Comparison of ENCODE assay signal across 8 cellular contexts in the genomic region with DNA sequence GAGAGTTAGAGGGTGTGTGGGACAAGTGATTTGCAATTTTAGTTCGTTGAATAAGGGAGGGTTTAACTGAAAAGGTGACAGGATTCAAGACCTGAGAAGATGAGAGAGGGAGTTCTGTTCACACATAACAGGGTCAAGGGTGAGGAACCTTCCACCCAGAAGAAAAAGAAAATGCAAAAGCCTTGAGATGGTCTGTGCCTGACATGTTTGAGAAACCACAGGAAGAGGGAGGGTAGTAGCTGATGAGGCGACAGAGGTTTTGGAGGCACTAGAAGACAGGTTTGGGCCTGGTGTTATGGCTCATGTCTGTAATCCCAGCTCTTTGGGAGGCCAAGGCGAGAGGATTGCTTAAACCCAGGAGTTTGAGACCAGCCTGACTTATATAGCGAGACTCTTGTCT. TPM values are rescaled to one million over a fixed set of nuclear protein-coding genes. Genes with fewer than 3 reads are reported as not detected.
DNase-seq lines count a peak whose midpoint lies in the region; ATAC-seq, FAIRE-seq and TF ChIP-seq lines count a peak whose summit lies in the region.

No MANE protein-coding gene starts in this region.

- no peak for TF ChIP-seq POLR2A in breast epithelium (IDR thresholded peaks at IDR 0.05)
- TF ChIP-seq POLR2A in H54 (IDR thresholded peaks at IDR 0.05; ENCODE audit: low read depth, low read length) = no peak

- peak overlapping the region; percentile 78 for H3K27ac Mint-ChIP-seq in CD4-positive, alpha-beta T cell
- no peak overlapping the region for H3K27ac Mint-ChIP-seq in neural crest cell (ENCODE audit: unreplicated experiment)

- peaks cover 8% of the 10 kb centered on the region for H3K36me3 Mint-ChIP-seq in CD4-positive, alpha-beta T cell (ENCODE audit: low read depth)
- H3K36me3 Mint-ChIP-seq in neural crest cell (ENCODE audit: low read depth) = no peaks in the 10 kb centered on the region

- no peaks in the 10 kb centered on the region for H3K27me3 Mint-ChIP-seq in CD4-positive, alpha-beta T cell
- H3K27me3 Mint-ChIP-seq in neural crest cell (ENCODE audit: low read depth) = no peaks in the 10 kb centered on the region

- peak; percentile 22 for ATAC-seq in CD4-positive, alpha-beta T cell (ENCODE audit: poor library complexity)
- ATAC-seq in GM21526 (IDR thresholded peaks at IDR 0.05; ENCODE audit: low FRiP score, unreplicated experiment) (no peak), GM18519 (IDR thresholded peaks at IDR 0.05; ENCODE audit: low FRiP score, unreplicated experiment) (no peak)

- DNase-seq in CD4-positive, alpha-beta T cell = peak in 3 of 10 experiments; percentile 11 to 12 (median 11)
- DNase-seq in MM.1S = peak; percentile 42
- no peak for DNase-seq in breast epithelium (ENCODE audit: low spot score in 2 of 2)
- DNase-seq in neural crest cell (ENCODE audit: low read depth, low spot score) = no peak
- no peak for DNase-seq in germinal center (ENCODE audit: low spot score)
- no peak for DNase-seq in H54 (ENCODE audit: insufficient read length, low spot score)

- H3K9me2 ChIP-seq in MM.1S (replicated peaks; ENCODE audit: insufficient read depth, low read length) = no peaks in the 10 kb centered on the region

- no peaks in the 10 kb centered on the region for H3K36me3 ChIP-seq in MM.1S (replicated peaks; ENCODE audit: insufficient read depth, low read length)
- no peaks in the 10 kb centered on the region for H3K36me3 ChIP-seq in breast epithelium

- H3K9ac ChIP-seq in MM.1S (ENCODE audit: low read length) = peak overlapping the region; percentile 15; the same call in 1 of the 2 replicates

- H3F3A ChIP-seq in MM.1S (ENCODE audit: insufficient read depth, low read length) = peaks cover 26% of the 10 kb centered on the region

- H3K79me2 ChIP-seq in MM.1S (ENCODE audit: low read length) = peaks cover 33% of the 10 kb centered on the region

- peaks cover 40% of the 10 kb centered on the region for H3K4me1 Mint-ChIP-seq in CD4-positive, alpha-beta T cell (ENCODE audit: low read depth)
- peaks cover 21% of the 10 kb centered on the region for H3K4me1 Mint-ChIP-seq in neural crest cell

- H3K27me3 ChIP-seq in CD4-positive, alpha-beta T cell (ENCODE audit: control insufficient read depth, insufficient read depth, low read length) = no peaks in the 10 kb centered on the region
- H3K27me3 ChIP-seq in MM.1S (replicated peaks; ENCODE audit: insufficient read depth, low read length) (no peaks in the 10 kb centered on the region), breast epithelium (no peaks in the 10 kb centered on the region)

- 0 out of 2 replicates have a peak overlapping the region, but pooled peaks have one; percentile 31 for H3K4me3 ChIP-seq in MM.1S (ENCODE audit: low read length)
- H3K4me3 ChIP-seq in breast epithelium = peak overlapping the region; percentile 60 to 81 (median 75)

- H2AFZ ChIP-seq in MM.1S (ENCODE audit: low read length) = peak overlapping the region; percentile 90

- POLR2A ChIA-PET in CD4-positive, alpha-beta T cell (lab: Charles Lee) = interaction anchor here (0.6 to 4.1 kb wide), 7 partner anchors 19 to 194 kb away, joined by 3 to 68 read pairs (median 11); a partner anchor contains a TSS

- no peak for FAIRE-seq in H54 (lab: Jason Lieb, UNC)

- no peaks in the 10 kb centered on the region for H3K9me3 Mint-ChIP-seq in CD4-positive, alpha-beta T cell
- no peaks in the 10 kb centered on the region for H3K9me3 Mint-ChIP-seq in neural crest cell

- H3K4me2 ChIP-seq in MM.1S (ENCODE audit: low read depth, low read length) = peak overlapping the region; percentile 98

- peaks cover 18% of the 10 kb centered on the region for H3K4me1 ChIP-seq in MM.1S (ENCODE audit: low read length)
- peaks cover 0 to 7% of the 10 kb centered on the region in 2 donors for H3K4me1 ChIP-seq in breast epithelium

- H3K27ac ChIP-seq in CD4-positive, alpha-beta T cell (ENCODE audit: low read depth, low read length) = peak overlapping the region; percentile 71
- peak overlapping the region; percentile 85; the same call in 1 of the 2 replicates for H3K27ac ChIP-seq in MM.1S (ENCODE audit: low read length)
- H3K27ac ChIP-seq in breast epithelium = peak overlapping the region; percentile 76 to 81

- no peak for TF ChIP-seq CTCF in CD4-positive, alpha-beta T cell (IDR thresholded peaks at IDR 0.05)
- TF ChIP-seq CTCF in MM.1S (IDR thresholded peaks at IDR 0.05; ENCODE audit: low read length) (no peak), breast epithelium (IDR thresholded peaks at IDR 0.05) (no peak), neural crest cell (conservative IDR thresholded peaks at IDR 0.05) (no peak)

- peak overlapping the region; percentile 95 for H3K4me3 Mint-ChIP-seq in CD4-positive, alpha-beta T cell
- peak overlapping the region; percentile 92 for H3K4me3 Mint-ChIP-seq in neural crest cell

- intact Hi-C loops in CD4-positive, alpha-beta T cell (cut with DNase I, micrococcal nuclease) = loop anchor here (2.0 to 5.0 kb wide), 5 partner anchors 33 to 807 kb away; a partner anchor contains a TSS
- intact Hi-C loops in breast epithelium (cut with DNase I; ENCODE audit: low total_unique reads) = no loop called here

- CTCF ChIA-PET in CD4-positive, alpha-beta T cell (lab: Charles Lee) = interaction anchor here (1.5 to 3.0 kb wide), 2 partner anchors 20 to 214 kb away, joined by 4 to 21 read pairs; a partner anchor contains a TSS

- H3K9me3 ChIP-seq in CD4-positive, alpha-beta T cell (ENCODE audit: control insufficient read depth, low read length) = no peaks in the 10 kb centered on the region
- H3K9me3 ChIP-seq in MM.1S (replicated peaks; ENCODE audit: insufficient read depth, low read length) (no peaks in the 10 kb centered on the region), breast epithelium (no peaks in the 10 kb centered on the region)

- H4K20me1 ChIP-seq in MM.1S (ENCODE audit: insufficient read depth, low read length) = no peaks in the 10 kb centered on the region

RNA-seq across cellular contexts. Expression of a gene that starts 0.6 kb away (rescaled TPM):
- total RNA-seq in CD4-positive, alpha-beta T cell = under 1 TPM; 0.41 to 0.78 TPM
- total RNA-seq in breast epithelium (10 to 100 TPM; 24.7 to 37.3 (median 30.2) TPM), neural crest cell (5.7 and 6.5 TPM in 2 replicates)

RNA-seq across cellular contexts. Expression of a gene that starts 19.3 kb away (rescaled TPM):
- 100 to 1,000 TPM; 182 TPM for total RNA-seq in CD4-positive, alpha-beta T cell
- total RNA-seq in breast epithelium = 100 to 1,000 TPM in 1 of 3 donors, 10 to 100 TPM in 2; 70.7 to 111 (median 100.0) TPM
- total RNA-seq in neural crest cell = 91.7 and 101 TPM in 2 replicates

RNA-seq across cellular contexts. Expression of a gene that starts 51.6 kb away (rescaled TPM):
- 10 to 100 TPM; 47.4 to 48.3 TPM for total RNA-seq in CD4-positive, alpha-beta T cell
- total RNA-seq in breast epithelium (10 to 100 TPM; 27.2 to 33.0 (median 30.7) TPM), neural crest cell (47.6 and 49.6 TPM in 2 replicates)
